In genomic region chr3:90102146-90102545, GRCh38 we compare ENCODE assay signal across 17 cellular contexts.
"Had no signal": no experiment of that assay in that cellular context is flagged by ENCODE, and none has a peak within 500 bp of the region (broad histone marks: within the 10 kb centered on the region; RNA-seq: fewer than 3 reads in every experiment).

No MANE protein-coding gene starts in this region.

- H3K4me3 ChIP-seq: colonic mucosa, esophagus muscularis mucosa, gastroesophageal sphincter, heart right ventricle, left lung, lower lobe of right lung, mucosa of descending colon had no signal

- H3K27me3 ChIP-seq: colonic mucosa, esophagus muscularis mucosa, foreskin keratinocyte, gastroesophageal sphincter, heart right ventricle, left lung had no signal

- H3K27ac ChIP-seq: colonic mucosa, esophagus muscularis mucosa, foreskin keratinocyte, gastroesophageal sphincter, heart right ventricle, left lung, lower lobe of right lung had no signal

- DNase-seq: colonic mucosa; cortex of kidney; effector memory CD4-positive, alpha-beta T cell; foreskin keratinocyte; glutamatergic neuron; heart right ventricle; left cardiac atrium; left lung; left ventricle myocardium superior; lower lobe of right lung; mesendoderm; mucosa of descending colon had no signal

- ATAC-seq: foreskin keratinocyte, gastroesophageal sphincter, heart right ventricle, left cardiac atrium, left lung, left ventricle myocardium superior, lower lobe of right lung, mucosa of descending colon had no signal

- H3K9me3 ChIP-seq: colonic mucosa, lower lobe of right lung, mucosa of descending colon had no signal

- H3K36me3 ChIP-seq: colonic mucosa, esophagus muscularis mucosa, gastroesophageal sphincter, heart right ventricle, left lung, lower lobe of right lung had no signal

- H3K4me1 ChIP-seq: colonic mucosa, esophagus muscularis mucosa, foreskin keratinocyte, gastroesophageal sphincter, heart right ventricle, left lung, lower lobe of right lung had no signal

- FAIRE-seq: endothelial cell of umbilical vein, islet of Langerhans, keratinocyte had no signal
